ENCODE assay signal across 2 cellular contexts in the genomic region with DNA sequence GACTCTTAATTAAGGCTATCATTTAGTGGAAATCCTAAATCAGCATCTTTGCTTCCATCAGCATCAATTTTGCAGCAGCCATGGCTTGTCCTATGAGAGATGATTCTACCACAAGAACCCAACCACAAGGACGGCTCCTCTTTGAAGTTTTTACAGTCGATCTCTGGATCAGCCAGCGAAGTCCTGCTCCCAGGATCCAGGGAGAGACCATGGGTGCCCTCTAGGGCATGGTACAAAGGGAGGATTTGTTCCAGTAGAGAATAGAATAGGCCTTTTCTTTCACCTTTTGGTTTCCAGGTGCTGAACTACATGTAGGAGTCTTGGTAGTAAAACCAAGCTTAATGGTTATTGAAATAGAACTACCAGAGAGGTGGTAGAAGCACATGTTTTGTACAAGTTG.
TF ChIP-seq lines count a peak whose summit lies in the region.

No MANE protein-coding gene starts in this region.

TF ChIP-seq in HepG2, 621 proteins besides CTCF, POLR2A, EP300 and RAD21:
- TF ChIP-seq KDM5A (IDR thresholded peaks at IDR 0.05; ENCODE audit: borderline replicate concordance, low read length) = no peak
- TF ChIP-seq SALL2 (CRISPR knock-in tag; IDR thresholded peaks at IDR 0.05) = no peak
- TF ChIP-seq TCF12 (IDR thresholded peaks at IDR 0.05) = no peak
- TF ChIP-seq TCF12 (CRISPR knock-in tag; IDR thresholded peaks at IDR 0.05) = no peak
- TF ChIP-seq, protein P1, sequence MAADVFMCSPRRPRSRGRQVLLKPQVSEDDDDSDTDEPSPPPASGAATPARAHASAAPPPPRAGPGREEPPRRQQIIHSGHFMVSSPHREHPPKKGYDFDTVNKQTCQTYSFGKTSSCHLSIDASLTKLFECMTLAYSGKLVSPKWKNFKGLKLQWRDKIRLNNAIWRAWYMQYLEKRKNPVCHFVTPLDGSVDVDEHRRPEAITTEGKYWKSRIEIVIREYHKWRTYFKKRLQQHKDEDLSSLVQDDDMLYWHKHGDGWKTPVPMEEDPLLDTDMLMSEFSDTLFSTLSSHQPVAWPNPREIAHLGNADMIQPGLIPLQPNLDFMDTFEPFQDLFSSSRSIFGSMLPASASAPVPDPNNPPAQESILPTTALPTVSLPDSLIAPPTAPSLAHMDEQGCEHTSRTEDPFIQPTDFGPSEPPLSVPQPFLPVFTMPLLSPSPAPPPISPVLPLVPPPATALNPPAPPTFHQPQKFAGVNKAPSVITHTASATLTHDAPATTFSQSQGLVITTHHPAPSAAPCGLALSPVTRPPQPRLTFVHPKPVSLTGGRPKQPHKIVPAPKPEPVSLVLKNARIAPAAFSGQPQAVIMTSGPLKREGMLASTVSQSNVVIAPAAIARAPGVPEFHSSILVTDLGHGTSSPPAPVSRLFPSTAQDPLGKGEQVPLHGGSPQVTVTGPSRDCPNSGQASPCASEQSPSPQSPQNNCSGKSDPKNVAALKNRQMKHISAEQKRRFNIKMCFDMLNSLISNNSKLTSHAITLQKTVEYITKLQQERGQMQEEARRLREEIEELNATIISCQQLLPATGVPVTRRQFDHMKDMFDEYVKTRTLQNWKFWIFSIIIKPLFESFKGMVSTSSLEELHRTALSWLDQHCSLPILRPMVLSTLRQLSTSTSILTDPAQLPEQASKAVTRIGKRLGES (CRISPR knock-in tag; IDR thresholded peaks at IDR 0.05; ENCODE audit: borderline replicate concordance) = no peak

TF ChIP-seq in WTC11, 78 proteins besides CTCF, POLR2A, EP300 and RAD21:
- TF ChIP-seq CREB1 (CRISPR knock-in tag; IDR thresholded peaks at IDR 0.05) (no peak), JAZF1 (CRISPR knock-in tag; IDR thresholded peaks at IDR 0.05) (no peak), NR2C2 (CRISPR knock-in tag; IDR thresholded peaks at IDR 0.05) (no peak), PRRX2 (CRISPR knock-in tag; IDR thresholded peaks at IDR 0.05) (no peak), ZBTB21 (CRISPR knock-in tag; IDR thresholded peaks at IDR 0.05; ENCODE audit: borderline replicate concordance) (no peak), NR1H2 (CRISPR knock-in tag; IDR thresholded peaks at IDR 0.05) (no peak), GTF2I (CRISPR knock-in tag; conservative IDR thresholded peaks at IDR 0.05) (no peak), ZNF671 (CRISPR knock-in tag; IDR thresholded peaks at IDR 0.05) (no peak)
- TF ChIP-seq, protein P2, sequence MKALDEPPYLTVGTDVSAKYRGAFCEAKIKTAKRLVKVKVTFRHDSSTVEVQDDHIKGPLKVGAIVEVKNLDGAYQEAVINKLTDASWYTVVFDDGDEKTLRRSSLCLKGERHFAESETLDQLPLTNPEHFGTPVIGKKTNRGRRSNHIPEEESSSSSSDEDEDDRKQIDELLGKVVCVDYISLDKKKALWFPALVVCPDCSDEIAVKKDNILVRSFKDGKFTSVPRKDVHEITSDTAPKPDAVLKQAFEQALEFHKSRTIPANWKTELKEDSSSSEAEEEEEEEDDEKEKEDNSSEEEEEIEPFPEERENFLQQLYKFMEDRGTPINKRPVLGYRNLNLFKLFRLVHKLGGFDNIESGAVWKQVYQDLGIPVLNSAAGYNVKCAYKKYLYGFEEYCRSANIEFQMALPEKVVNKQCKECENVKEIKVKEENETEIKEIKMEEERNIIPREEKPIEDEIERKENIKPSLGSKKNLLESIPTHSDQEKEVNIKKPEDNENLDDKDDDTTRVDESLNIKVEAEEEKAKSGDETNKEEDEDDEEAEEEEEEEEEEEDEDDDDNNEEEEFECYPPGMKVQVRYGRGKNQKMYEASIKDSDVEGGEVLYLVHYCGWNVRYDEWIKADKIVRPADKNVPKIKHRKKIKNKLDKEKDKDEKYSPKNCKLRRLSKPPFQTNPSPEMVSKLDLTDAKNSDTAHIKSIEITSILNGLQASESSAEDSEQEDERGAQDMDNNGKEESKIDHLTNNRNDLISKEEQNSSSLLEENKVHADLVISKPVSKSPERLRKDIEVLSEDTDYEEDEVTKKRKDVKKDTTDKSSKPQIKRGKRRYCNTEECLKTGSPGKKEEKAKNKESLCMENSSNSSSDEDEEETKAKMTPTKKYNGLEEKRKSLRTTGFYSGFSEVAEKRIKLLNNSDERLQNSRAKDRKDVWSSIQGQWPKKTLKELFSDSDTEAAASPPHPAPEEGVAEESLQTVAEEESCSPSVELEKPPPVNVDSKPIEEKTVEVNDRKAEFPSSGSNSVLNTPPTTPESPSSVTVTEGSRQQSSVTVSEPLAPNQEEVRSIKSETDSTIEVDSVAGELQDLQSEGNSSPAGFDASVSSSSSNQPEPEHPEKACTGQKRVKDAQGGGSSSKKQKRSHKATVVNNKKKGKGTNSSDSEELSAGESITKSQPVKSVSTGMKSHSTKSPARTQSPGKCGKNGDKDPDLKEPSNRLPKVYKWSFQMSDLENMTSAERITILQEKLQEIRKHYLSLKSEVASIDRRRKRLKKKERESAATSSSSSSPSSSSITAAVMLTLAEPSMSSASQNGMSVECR (CRISPR knock-in tag; IDR thresholded peaks at IDR 0.05; ENCODE audit: borderline replicate concordance) = no peak
- TF ChIP-seq, protein P3, sequence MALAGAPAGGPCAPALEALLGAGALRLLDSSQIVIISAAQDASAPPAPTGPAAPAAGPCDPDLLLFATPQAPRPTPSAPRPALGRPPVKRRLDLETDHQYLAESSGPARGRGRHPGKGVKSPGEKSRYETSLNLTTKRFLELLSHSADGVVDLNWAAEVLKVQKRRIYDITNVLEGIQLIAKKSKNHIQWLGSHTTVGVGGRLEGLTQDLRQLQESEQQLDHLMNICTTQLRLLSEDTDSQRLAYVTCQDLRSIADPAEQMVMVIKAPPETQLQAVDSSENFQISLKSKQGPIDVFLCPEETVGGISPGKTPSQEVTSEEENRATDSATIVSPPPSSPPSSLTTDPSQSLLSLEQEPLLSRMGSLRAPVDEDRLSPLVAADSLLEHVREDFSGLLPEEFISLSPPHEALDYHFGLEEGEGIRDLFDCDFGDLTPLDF (CRISPR knock-in tag; IDR thresholded peaks at IDR 0.05) = no peak
